Comparison of ENCODE assay signal across 1 cellular context in genomic region chr20:36175016-36175415, GRCh38.
TF ChIP-seq lines count a peak whose summit lies in the region.

No MANE protein-coding gene starts in this region.

TF ChIP-seq in SK-N-SH treated with all-trans-retinoic acid at 6 μM for 48 hours, 23 proteins besides CTCF, POLR2A, EP300 and RAD21 (continued from another document):
- TF ChIP-seq PATZ1 (CRISPR knock-in tag; IDR thresholded peaks at IDR 0.05; ENCODE audit: borderline replicate concordance) (no peak), ZC3H10 (CRISPR knock-in tag; IDR thresholded peaks at IDR 0.05) (no peak), SNAI2 (CRISPR knock-in tag; IDR thresholded peaks at IDR 0.05) (no peak), PPARA (CRISPR knock-in tag; IDR thresholded peaks at IDR 0.05; ENCODE audit: borderline replicate concordance) (no peak), TCF4 (CRISPR knock-in tag; IDR thresholded peaks at IDR 0.05; ENCODE audit: borderline replicate concordance) (no peak)
